17 cellular contexts compared by ENCODE assay signal in genomic region chr2:218829868-218830451, GRCh38. TPM values are rescaled to one million over a fixed set of nuclear protein-coding genes. Genes with fewer than 3 reads are reported as not detected.
DNase-seq lines count a peak whose midpoint lies in the region; ATAC-seq and TF ChIP-seq lines count a peak whose summit lies in the region.
"Had no signal": no experiment of that assay in that cellular context is flagged by ENCODE, and none has a peak within 500 bp of the region (broad histone marks: within the 10 kb centered on the region; RNA-seq: fewer than 3 reads in every experiment).

No MANE protein-coding gene starts in this region.

- no peaks in the 10 kb centered on the region for H3K36me3 Mint-ChIP-seq in T-helper 2 cell treated with Interferon-gamma antibody and Interleukin-4, amounts not matched to agents 5 μg/mL and 100 μg/mL, for 36 hours (ENCODE audit: low read depth)
- H3K36me3 Mint-ChIP-seq: stimulated activated memory B cell treated with anti-CD40 and anti-IgM and Interleukin-4, amounts not matched to agents 10 μg/mL and 1 μg/mL and 100 μg/mL, for 72 hours had no signal

- H3K9me3 Mint-ChIP-seq in T-helper 2 cell treated with Interferon-gamma antibody and Interleukin-4, amounts not matched to agents 5 μg/mL and 100 μg/mL, for 36 hours = no peaks in the 10 kb centered on the region
- H3K9me3 Mint-ChIP-seq: stimulated activated memory B cell treated with anti-CD40 and anti-IgM and Interleukin-4, amounts not matched to agents 10 μg/mL and 1 μg/mL and 100 μg/mL, for 72 hours had no signal

- TF ChIP-seq CTCF in fibroblast of the aortic adventitia (IDR thresholded peaks at IDR 0.05; ENCODE audit: insufficient read depth, low read length) = no peak

- DNase-seq in NCI-H345 (lab: John Stamatoyannopoulos, UW) (peak; percentile 59), NCI-H345 treated with DMSO at 0.1 percent for 48 hours (lab: John Stamatoyannopoulos, UW; ENCODE audit: unreplicated experiment) (no peak), fibroblast of the aortic adventitia (ENCODE audit: low read depth) (peak; percentile 65)
- peak; percentile 17 for DNase-seq in stimulated activated CD8-positive, alpha-beta memory T cell treated with anti-CD3 and anti-CD28 coated beads, Interleukin-4, amount 100 ng/mL, for 48 hours
- no peak for DNase-seq in T-helper 2 cell treated with Interferon-gamma antibody and Interleukin-4, amounts not matched to agents 5 μg/mL and 100 μg/mL, for 36 hours (ENCODE audit: low spot score)
- DNase-seq: brain microvascular endothelial cell; DMS 273 treated with DMSO at 0.1 percent for 48 hours; effector memory CD4-positive, alpha-beta T cell; glutamatergic neuron; MM.1S; SIG-M5; stimulated activated CD4-positive, alpha-beta T cell treated with anti-CD3 and anti-CD28 coated beads, Interleukin-4, amount 100 ng/mL, for 1 hour; uterus had no signal

- H3K4me3 ChIP-seq in fibroblast of the aortic adventitia (ENCODE audit: low read depth, low read length) = no peak overlapping the region
- H3K4me3 ChIP-seq: uterus had no signal

- no peak overlapping the region for H3K27ac Mint-ChIP-seq in T-helper 2 cell treated with Interferon-gamma antibody and Interleukin-4, amounts not matched to agents 5 μg/mL and 100 μg/mL, for 36 hours
- H3K27ac Mint-ChIP-seq: stimulated activated memory B cell treated with anti-CD40 and anti-IgM and Interleukin-4, amounts not matched to agents 10 μg/mL and 1 μg/mL and 100 μg/mL, for 72 hours had no signal

- H3K27me3 Mint-ChIP-seq in T-helper 2 cell treated with Interferon-gamma antibody and Interleukin-4, amounts not matched to agents 5 μg/mL and 100 μg/mL, for 36 hours (ENCODE audit: low read depth) = peaks cover 18% of the 10 kb centered on the region

- no peak overlapping the region for H3K4me3 Mint-ChIP-seq in T-helper 2 cell treated with Interferon-gamma antibody and Interleukin-4, amounts not matched to agents 5 μg/mL and 100 μg/mL, for 36 hours
- H3K4me3 Mint-ChIP-seq: stimulated activated memory B cell treated with anti-CD40 and anti-IgM and Interleukin-4, amounts not matched to agents 10 μg/mL and 1 μg/mL and 100 μg/mL, for 72 hours had no signal

- no peak for ATAC-seq in GM18907 (IDR thresholded peaks at IDR 0.05; ENCODE audit: unreplicated experiment)
- ATAC-seq: stimulated activated memory B cell treated with anti-CD40 and anti-IgM and Interleukin-4, amounts not matched to agents 10 μg/mL and 1 μg/mL and 100 μg/mL, for 72 hours had no signal

- H3K4me1 Mint-ChIP-seq in T-helper 2 cell treated with Interferon-gamma antibody and Interleukin-4, amounts not matched to agents 5 μg/mL and 100 μg/mL, for 36 hours (ENCODE audit: low read depth) = no peaks in the 10 kb centered on the region

RNA-seq across cellular contexts. Expression of gene PRKAG3, which starts 1.6 kb away (rescaled TPM):
- total RNA-seq in fibroblast of the aortic adventitia (ENCODE audit: low replicate concordance) = 0.18 and 0.41 TPM in 2 replicates
- total RNA-seq: HT1080, kidney epithelial cell, uterus had no signal

RNA-seq across cellular contexts. Expression of gene WNT6, which starts 29.6 kb away (rescaled TPM):
- not detected in 2 replicates for total RNA-seq in fibroblast of the aortic adventitia (ENCODE audit: low replicate concordance)
- total RNA-seq: HT1080 had no signal

RNA-seq across cellular contexts. Expression of gene CYP27A1, which starts 48.0 kb away (rescaled TPM):
- 10.5 and 42.8 TPM in 2 replicates for total RNA-seq in fibroblast of the aortic adventitia (ENCODE audit: low replicate concordance)
- total RNA-seq: HT1080 had no signal

RNA-seq across cellular contexts. Expression of gene WNT10A, which starts 50.7 kb away (rescaled TPM):
- total RNA-seq in fibroblast of the aortic adventitia (ENCODE audit: low replicate concordance) = not detected in 2 replicates
- total RNA-seq: HT1080 had no signal

Comparison
In these comparisons a context has a peak if more than half of its experiments do, and no peak if none do; other contexts are left out.
1. DNase-seq: peak in NCI-H345 (single experiment), fibroblast of the aortic adventitia (single experiment) and stimulated activated CD8-positive, alpha-beta memory T cell treated with anti-CD3 and anti-CD28 coated beads, Interleukin-4, amount 100 ng/mL, for 48 hours (single experiment); none in NCI-H345 treated with DMSO at 0.1 percent for 48 hours (single experiment) and T-helper 2 cell treated with Interferon-gamma antibody and Interleukin-4, amounts not matched to agents 5 μg/mL and 100 μg/mL, for 36 hours (single experiment).